In the genomic region with DNA sequence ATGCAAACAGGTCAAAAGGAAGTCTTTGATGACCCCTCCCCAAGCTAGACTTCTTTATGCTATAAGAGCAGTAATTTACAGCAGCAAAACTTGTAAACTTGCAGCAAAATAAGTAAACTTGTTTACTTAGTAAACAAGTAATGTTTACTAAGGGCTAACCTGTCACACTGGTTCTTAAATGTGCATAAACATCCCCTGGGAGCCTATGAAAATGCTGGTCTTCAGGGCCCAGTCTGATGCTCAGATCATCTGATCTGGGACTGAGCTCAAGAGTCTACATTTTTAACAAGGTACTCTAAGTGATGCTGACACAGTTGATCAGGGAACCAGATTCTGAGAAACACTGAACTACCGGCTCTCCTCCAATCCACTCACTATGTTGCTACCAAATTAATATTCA, we compare ENCODE assay signal across 17 cellular contexts. TPM values are rescaled to one million over a fixed set of nuclear protein-coding genes. Genes with fewer than 3 reads are reported as not detected.
DNase-seq lines count a peak whose midpoint lies in the region; ATAC-seq and TF ChIP-seq lines count a peak whose summit lies in the region.
"Had no signal": no experiment of that assay in that cellular context is flagged by ENCODE, and none has a peak within 500 bp of the region (broad histone marks: within the 10 kb centered on the region; RNA-seq: fewer than 3 reads in every experiment).

No MANE protein-coding gene starts in this region.

- H3K27me3 Mint-ChIP-seq in naive thymus-derived CD4-positive, alpha-beta T cell = peaks cover 0 to 17% (median 4%) of the 10 kb centered on the region in 5 donors

- peaks cover 0 to 2% (median 0%) of the 10 kb centered on the region in 11 donors for H3K9me3 Mint-ChIP-seq in naive thymus-derived CD4-positive, alpha-beta T cell
- H3K9me3 Mint-ChIP-seq: CD4-positive, alpha-beta memory T cell had no signal

- CTCF ChIA-PET in naive thymus-derived CD4-positive, alpha-beta T cell (lab: Charles Lee) = interaction anchor here (1.2 to 1.9 kb wide), 2 partner anchors 19 to 141 kb away, joined by 5 to 8 read pairs; no protein-coding TSS in a partner anchor

- no peaks in the 10 kb centered on the region for H3K36me3 ChIP-seq in naive thymus-derived CD4-positive, alpha-beta T cell (ENCODE audit: control insufficient read depth in 2 of 3, insufficient read depth in 3 of 3, low read length in 3 of 3)

- H3K4me1 Mint-ChIP-seq in naive thymus-derived CD4-positive, alpha-beta T cell = peaks cover 0 to 8% (median 7%) of the 10 kb centered on the region in 7 donors

- DNase-seq in DMS53 treated with DMSO at 0.1 percent for 48 hours (lab: John Stamatoyannopoulos, UW; ENCODE audit: unreplicated experiment) (peak; percentile 42), pons (ENCODE audit: low spot score) (no peak), NOMO-1 treated with dmso at 0.1 percent for 144 hours (lab: John Stamatoyannopoulos, UW; ENCODE audit: unreplicated experiment) (no peak)
- no peak for DNase-seq in naive thymus-derived CD4-positive, alpha-beta T cell
- DNase-seq: C1 segment of cervical spinal cord; Calu3; CD4-positive, alpha-beta memory T cell; COR-L47; DMS79; EL; GDM1; GM23248; H7; HCEC 1CT had no signal

- no peak overlapping the region for H3K27ac Mint-ChIP-seq in naive thymus-derived CD4-positive, alpha-beta T cell

- ATAC-seq in naive thymus-derived CD4-positive, alpha-beta T cell = no peak
- ATAC-seq: GM12878 had no signal

- no peak overlapping the region for H3K4me3 ChIP-seq in naive thymus-derived CD4-positive, alpha-beta T cell (ENCODE audit: low read length)
- H3K4me3 ChIP-seq: GM12878, GM23248 had no signal

- peaks cover 0 to 4% (median 0%) of the 10 kb centered on the region in 5 donors for H3K36me3 Mint-ChIP-seq in naive thymus-derived CD4-positive, alpha-beta T cell
- H3K36me3 Mint-ChIP-seq: CD4-positive, alpha-beta memory T cell had no signal

- H3K27me3 ChIP-seq in naive thymus-derived CD4-positive, alpha-beta T cell (ENCODE audit: control insufficient read depth in 2 of 2, insufficient read depth in 2 of 2, low read length in 2 of 2) = no peaks in the 10 kb centered on the region

- H3K9me3 ChIP-seq in naive thymus-derived CD4-positive, alpha-beta T cell (ENCODE audit: control insufficient read depth in 2 of 3, low read length in 3 of 3) = no peaks in the 10 kb centered on the region

- H3K4me3 Mint-ChIP-seq in naive thymus-derived CD4-positive, alpha-beta T cell = no peak overlapping the region
- H3K4me3 Mint-ChIP-seq: CD4-positive, alpha-beta memory T cell had no signal

- POLR2A ChIA-PET in naive thymus-derived CD4-positive, alpha-beta T cell (lab: Charles Lee) = no interaction called here

- H3K27ac ChIP-seq in 22Rv1 = peak overlapping the region; percentile 96
- H3K27ac ChIP-seq in VCaP = peak overlapping the region; percentile 59
- H3K27ac ChIP-seq in naive thymus-derived CD4-positive, alpha-beta T cell (ENCODE audit: low read depth, low read length) = no peak overlapping the region
- H3K27ac ChIP-seq: GM23248 had no signal

- intact Hi-C loops in naive thymus-derived CD4-positive, alpha-beta T cell (cut with micrococcal nuclease) = loop anchor here (1.0 to 2.0 kb wide), 2 partner anchors 53 to 141 kb away; partner anchors contain the start of gene MTMR6 (in 1 of the 2)

- no peak for TF ChIP-seq CTCF in 22Rv1 (IDR thresholded peaks at IDR 0.05)
- no peak for TF ChIP-seq CTCF in VCaP (conservative IDR thresholded peaks at IDR 0.05)

- no peaks in the 10 kb centered on the region for H3K4me1 ChIP-seq in naive thymus-derived CD4-positive, alpha-beta T cell (ENCODE audit: control insufficient read depth in 2 of 2, insufficient read depth in 2 of 2, low read length in 2 of 2)

RNA-seq across cellular contexts. Expression of gene MTMR6, which starts 53.4 kb away (rescaled TPM):
- total RNA-seq in naive thymus-derived CD4-positive, alpha-beta T cell = 10 to 100 TPM; 16.0 to 23.2 (median 18.5) TPM
- 10 to 100 TPM; 16.3 to 16.6 TPM for polyA plus RNA-seq in naive thymus-derived CD4-positive, alpha-beta T cell
